In the genomic region with DNA sequence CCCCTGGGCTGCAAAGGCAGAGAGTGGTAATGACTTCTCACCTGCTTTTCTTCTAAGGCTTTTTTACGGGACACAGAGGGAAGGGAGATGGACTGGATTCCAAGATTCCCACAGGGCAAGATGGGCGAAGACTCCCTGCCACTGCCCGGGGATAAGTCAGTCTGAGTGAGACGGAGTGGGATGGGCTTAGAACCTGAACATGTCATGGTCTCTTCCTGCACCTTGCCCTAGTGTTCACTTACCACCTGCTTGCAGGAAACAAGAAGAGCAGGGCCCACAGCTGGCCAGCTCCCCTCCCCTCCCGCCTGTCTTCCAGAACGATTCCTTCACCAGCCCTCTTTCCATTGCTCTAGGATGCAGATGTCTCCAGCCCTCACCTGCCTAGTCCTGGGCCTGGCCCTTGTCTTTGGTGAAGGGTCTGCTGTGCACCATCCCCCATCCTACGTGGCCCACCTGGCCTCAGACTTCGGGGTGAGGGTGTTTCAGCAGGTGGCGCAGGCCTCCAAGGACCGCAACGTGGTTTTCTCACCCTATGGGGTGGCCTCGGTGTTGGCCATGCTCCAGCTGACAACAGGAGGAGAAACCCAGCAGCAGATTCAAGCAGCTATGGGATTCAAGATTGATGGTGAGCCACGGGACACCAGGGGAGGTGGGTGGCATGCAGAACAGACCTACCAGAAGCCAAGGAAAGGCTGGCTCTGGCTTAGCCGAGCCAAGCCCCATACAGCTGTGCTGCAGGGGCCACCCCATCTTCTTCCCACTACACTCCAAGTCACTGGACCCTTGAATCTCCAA, we compare ENCODE assay signal across 11 cellular contexts. TPM values are rescaled to one million over a fixed set of nuclear protein-coding genes. Genes with fewer than 3 reads are reported as not detected.
DNase-seq lines count a peak whose midpoint lies in the region; ATAC-seq and TF ChIP-seq lines count a peak whose summit lies in the region.
"Had no signal": no experiment of that assay in that cellular context is flagged by ENCODE, and none has a peak within 500 bp of the region (broad histone marks: within the 10 kb centered on the region; RNA-seq: fewer than 3 reads in every experiment).

No MANE protein-coding gene starts in this region.

- peaks cover 38% of the 10 kb centered on the region for H3K4me1 Mint-ChIP-seq in activated CD8-positive, alpha-beta memory T cell treated with anti-CD3 and anti-CD28 coated beads, Interleukin-2, amount 10 ng/mL, durations not matched to agents 7 days and 5 days

- peaks cover 54% of the 10 kb centered on the region for H3K27me3 Mint-ChIP-seq in activated CD8-positive, alpha-beta memory T cell treated with anti-CD3 and anti-CD28 coated beads, Interleukin-2, amount 10 ng/mL, durations not matched to agents 7 days and 5 days

- peaks cover 45% of the 10 kb centered on the region for H3K36me3 ChIP-seq in skeletal muscle satellite cell (ENCODE audit: insufficient read depth, low read length)

- peaks cover 47% of the 10 kb centered on the region for H3K4me1 ChIP-seq in skeletal muscle satellite cell (ENCODE audit: control insufficient read depth, insufficient read depth, low read length)

- POLR2A ChIA-PET in HEK293T (lab: Yijun Ruan, JAX) = no interaction called here

- ATAC-seq in SK-N-SH treated with all-trans-retinoic acid at 6 μM for 48 hours = peak; percentile 11
- no peak for ATAC-seq in HG03139 (IDR thresholded peaks at IDR 0.05; ENCODE audit: unreplicated experiment)
- ATAC-seq in activated CD8-positive, alpha-beta memory T cell treated with anti-CD3 and anti-CD28 coated beads, Interleukin-2, amount 10 ng/mL, durations not matched to agents 7 days and 5 days = no peak
- ATAC-seq: activated CD8-positive, alpha-beta T cell treated with anti-CD3 and anti-CD28 coated beads for 36 hours had no signal

- TF ChIP-seq CTCF in fibroblast of the aortic adventitia (IDR thresholded peaks at IDR 0.05; ENCODE audit: insufficient read depth, low read length) = no peak

- no peaks in the 10 kb centered on the region for H3K36me3 Mint-ChIP-seq in activated CD8-positive, alpha-beta memory T cell treated with anti-CD3 and anti-CD28 coated beads, Interleukin-2, amount 10 ng/mL, durations not matched to agents 7 days and 5 days
- H3K36me3 Mint-ChIP-seq: activated naive CD4-positive, alpha-beta T cell treated with anti-CD3 and anti-CD28 coated beads, Interleukin-2, amount 50 U/mL, for 24 hours had no signal

- no peaks in the 10 kb centered on the region for H3K9me3 Mint-ChIP-seq in activated CD8-positive, alpha-beta memory T cell treated with anti-CD3 and anti-CD28 coated beads, Interleukin-2, amount 10 ng/mL, durations not matched to agents 7 days and 5 days (ENCODE audit: low read depth)
- H3K9me3 Mint-ChIP-seq: activated CD8-positive, alpha-beta T cell treated with anti-CD3 and anti-CD28 coated beads for 36 hours; activated naive CD4-positive, alpha-beta T cell treated with anti-CD3 and anti-CD28 coated beads, Interleukin-2, amount 50 U/mL, for 24 hours had no signal

- H3K27me3 ChIP-seq in skeletal muscle satellite cell (ENCODE audit: control insufficient read depth, insufficient read depth, low read length) = no peaks in the 10 kb centered on the region

- H3K4me3 ChIP-seq in fibroblast of the aortic adventitia (ENCODE audit: low read depth, low read length) = peak overlapping the region; percentile 86
- H3K4me3 ChIP-seq in skeletal muscle satellite cell (ENCODE audit: low read length) = peak overlapping the region; percentile 77

- DNase-seq in HEK293T (ENCODE audit: extremely low spot score) = peak; percentile 5
- peak; percentile 32 for DNase-seq in fibroblast of the aortic adventitia (ENCODE audit: low read depth)
- no peak for DNase-seq in activated CD8-positive, alpha-beta memory T cell treated with anti-CD3 and anti-CD28 coated beads, Interleukin-2, amount 10 ng/mL, durations not matched to agents 7 days and 5 days
- DNase-seq in hepatic stellate cell (ENCODE audit: low spot score) = no peak
- DNase-seq: activated CD8-positive, alpha-beta T cell treated with anti-CD3 and anti-CD28 coated beads for 36 hours; effector CD4-positive, alpha-beta T cell; SW 1271 had no signal

- H3K9me3 ChIP-seq in skeletal muscle satellite cell (replicated peaks; ENCODE audit: low read length) = no peaks in the 10 kb centered on the region

- no peak overlapping the region for H3K27ac Mint-ChIP-seq in activated CD8-positive, alpha-beta memory T cell treated with anti-CD3 and anti-CD28 coated beads, Interleukin-2, amount 10 ng/mL, durations not matched to agents 7 days and 5 days
- H3K27ac Mint-ChIP-seq: activated CD8-positive, alpha-beta T cell treated with anti-CD3 and anti-CD28 coated beads for 36 hours; activated naive CD4-positive, alpha-beta T cell treated with anti-CD3 and anti-CD28 coated beads, Interleukin-2, amount 50 U/mL, for 24 hours had no signal

- no peak overlapping the region for H3K4me3 Mint-ChIP-seq in activated CD8-positive, alpha-beta memory T cell treated with anti-CD3 and anti-CD28 coated beads, Interleukin-2, amount 10 ng/mL, durations not matched to agents 7 days and 5 days
- H3K4me3 Mint-ChIP-seq: activated CD8-positive, alpha-beta T cell treated with anti-CD3 and anti-CD28 coated beads for 36 hours had no signal

- peak overlapping the region; percentile 88 for H3K4me2 ChIP-seq in skeletal muscle satellite cell (ENCODE audit: low read length)

- H3K9ac ChIP-seq in skeletal muscle satellite cell (ENCODE audit: low read depth, low read length) = peak overlapping the region; percentile 89

- CTCF ChIA-PET in HEK293T (lab: Yijun Ruan, JAX) = interaction anchor here (1.2 kb wide), 1 partner anchor 11 kb away, joined by 3 read pairs; no protein-coding TSS in a partner anchor
- CTCF ChIA-PET in activated CD8-positive, alpha-beta memory T cell treated with anti-CD3 and anti-CD28 coated beads, Interleukin-2, amount 10 ng/mL, durations not matched to agents 7 days and 5 days (lab: Charles Lee) = interaction anchor here (1.1 to 2.2 kb wide), 2 partner anchors 8 to 16 kb away, joined by 7 to 16 read pairs; no protein-coding TSS in a partner anchor

TF ChIP-seq in HEK293T, 16 proteins besides CTCF, POLR2A, EP300 and RAD21 (continues in another document):
- TF ChIP-seq CTBP1 (IDR thresholded peaks at IDR 0.05; ENCODE audit: borderline replicate concordance) = no peak
- TF ChIP-seq FOXK2 (IDR thresholded peaks at IDR 0.05) = no peak
- TF ChIP-seq FOXM1 (IDR thresholded peaks at IDR 0.05; ENCODE audit: borderline replicate concordance) = no peak
- TF ChIP-seq ZNF384 (IDR thresholded peaks at IDR 0.05) = no peak
- no peak for TF ChIP-seq FOXA1 (IDR thresholded peaks at IDR 0.05)
- no peak for TF ChIP-seq BHLHE40 (IDR thresholded peaks at IDR 0.05; ENCODE audit: borderline replicate concordance)
- TF ChIP-seq L3MBTL2 (conservative IDR thresholded peaks at IDR 0.05) = no peak
- TF ChIP-seq TARDBP (IDR thresholded peaks at IDR 0.05) = no peak
- TF ChIP-seq SP1 (IDR thresholded peaks at IDR 0.05) = no peak
- TF ChIP-seq SUZ12 (IDR thresholded peaks at IDR 0.05) = no peak

TF ChIP-seq in SK-N-SH treated with all-trans-retinoic acid at 6 μM for 48 hours, 23 proteins besides CTCF, POLR2A, EP300 and RAD21 (continues in another document):
- TF ChIP-seq, protein P1, sequence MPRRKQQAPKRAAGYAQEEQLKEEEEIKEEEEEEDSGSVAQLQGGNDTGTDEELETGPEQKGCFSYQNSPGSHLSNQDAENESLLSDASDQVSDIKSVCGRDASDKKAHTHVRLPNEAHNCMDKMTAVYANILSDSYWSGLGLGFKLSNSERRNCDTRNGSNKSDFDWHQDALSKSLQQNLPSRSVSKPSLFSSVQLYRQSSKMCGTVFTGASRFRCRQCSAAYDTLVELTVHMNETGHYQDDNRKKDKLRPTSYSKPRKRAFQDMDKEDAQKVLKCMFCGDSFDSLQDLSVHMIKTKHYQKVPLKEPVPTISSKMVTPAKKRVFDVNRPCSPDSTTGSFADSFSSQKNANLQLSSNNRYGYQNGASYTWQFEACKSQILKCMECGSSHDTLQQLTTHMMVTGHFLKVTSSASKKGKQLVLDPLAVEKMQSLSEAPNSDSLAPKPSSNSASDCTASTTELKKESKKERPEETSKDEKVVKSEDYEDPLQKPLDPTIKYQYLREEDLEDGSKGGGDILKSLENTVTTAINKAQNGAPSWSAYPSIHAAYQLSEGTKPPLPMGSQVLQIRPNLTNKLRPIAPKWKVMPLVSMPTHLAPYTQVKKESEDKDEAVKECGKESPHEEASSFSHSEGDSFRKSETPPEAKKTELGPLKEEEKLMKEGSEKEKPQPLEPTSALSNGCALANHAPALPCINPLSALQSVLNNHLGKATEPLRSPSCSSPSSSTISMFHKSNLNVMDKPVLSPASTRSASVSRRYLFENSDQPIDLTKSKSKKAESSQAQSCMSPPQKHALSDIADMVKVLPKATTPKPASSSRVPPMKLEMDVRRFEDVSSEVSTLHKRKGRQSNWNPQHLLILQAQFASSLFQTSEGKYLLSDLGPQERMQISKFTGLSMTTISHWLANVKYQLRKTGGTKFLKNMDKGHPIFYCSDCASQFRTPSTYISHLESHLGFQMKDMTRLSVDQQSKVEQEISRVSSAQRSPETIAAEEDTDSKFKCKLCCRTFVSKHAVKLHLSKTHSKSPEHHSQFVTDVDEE (CRISPR knock-in tag; IDR thresholded peaks at IDR 0.05) = no peak
- no peak for TF ChIP-seq ZNF565 (CRISPR knock-in tag; conservative IDR thresholded peaks at IDR 0.05; ENCODE audit: low read depth)

RNA-seq across cellular contexts. Expression of a gene that starts 1.3 kb away (rescaled TPM):
- 23.1 and 341 TPM in 2 replicates for total RNA-seq in fibroblast of the aortic adventitia (ENCODE audit: low replicate concordance)
- total RNA-seq in skeletal muscle satellite cell (2012; rRNA removed) = 1,333 and 2,370 TPM in 2 replicates
- total RNA-seq in activated CD8-positive, alpha-beta memory T cell treated with anti-CD3 and anti-CD28 coated beads, Interleukin-2, amount 10 ng/mL, durations not matched to agents 7 days and 5 days = 1 to 10 TPM in 1 of 2 experiments, under 1 TPM in 1; 0.29 to 1.2 TPM

RNA-seq across cellular contexts. Expression of a gene that starts 26.0 kb away (rescaled TPM):
- total RNA-seq in fibroblast of the aortic adventitia (ENCODE audit: low replicate concordance) = 34.9 and 77.5 TPM in 2 replicates
- 160 and 168 TPM in 2 replicates for total RNA-seq in skeletal muscle satellite cell (2012; rRNA removed)
- total RNA-seq in activated CD8-positive, alpha-beta memory T cell treated with anti-CD3 and anti-CD28 coated beads, Interleukin-2, amount 10 ng/mL, durations not matched to agents 7 days and 5 days = 10 to 100 TPM; 49.9 to 51.7 TPM

RNA-seq across cellular contexts. Expression of a gene that starts 37.1 kb away (rescaled TPM):
- not detected in 2 replicates for total RNA-seq in fibroblast of the aortic adventitia (ENCODE audit: low replicate concordance)
- total RNA-seq in skeletal muscle satellite cell (2012; rRNA removed) = 0.22 and 2.8 TPM in 2 replicates
- under 1 TPM; 0.44 to 0.66 TPM for total RNA-seq in activated CD8-positive, alpha-beta memory T cell treated with anti-CD3 and anti-CD28 coated beads, Interleukin-2, amount 10 ng/mL, durations not matched to agents 7 days and 5 days
- total RNA-seq: activated CD8-positive, alpha-beta T cell treated with anti-CD3 and anti-CD28 coated beads for 36 hours had no signal

RNA-seq across cellular contexts. Expression of a gene that starts 43.0 kb away (rescaled TPM):
- total RNA-seq in fibroblast of the aortic adventitia (ENCODE audit: low replicate concordance) = 10.0 and 17.2 TPM in 2 replicates
- total RNA-seq in skeletal muscle satellite cell (2012; rRNA removed) = 8.3 and 8.4 TPM in 2 replicates
- 100 to 1,000 TPM in 1 of 2 experiments, 10 to 100 TPM in 1; 68.2 to 110 TPM for total RNA-seq in activated CD8-positive, alpha-beta memory T cell treated with anti-CD3 and anti-CD28 coated beads, Interleukin-2, amount 10 ng/mL, durations not matched to agents 7 days and 5 days

RNA-seq across cellular contexts. Expression of a gene that starts 51.9 kb away (rescaled TPM):
- total RNA-seq in fibroblast of the aortic adventitia (ENCODE audit: low replicate concordance) = not detected in 2 replicates
- not detected in 2 replicates for total RNA-seq in skeletal muscle satellite cell (2012; rRNA removed)
- total RNA-seq in activated CD8-positive, alpha-beta memory T cell treated with anti-CD3 and anti-CD28 coated beads, Interleukin-2, amount 10 ng/mL, durations not matched to agents 7 days and 5 days = not detected
- total RNA-seq: activated CD8-positive, alpha-beta T cell treated with anti-CD3 and anti-CD28 coated beads for 36 hours had no signal

Comparison
In these comparisons a context has a peak if more than half of its experiments do, and no peak if none do; other contexts are left out.
1. DNase-seq: peak in HEK293T (single experiment) and fibroblast of the aortic adventitia (single experiment); none in activated CD8-positive, alpha-beta memory T cell treated with anti-CD3 and anti-CD28 coated beads, Interleukin-2, amount 10 ng/mL, durations not matched to agents 7 days and 5 days (single experiment) and hepatic stellate cell (single experiment).
2. RNA of a gene that starts 1.3 kb away (total RNA-seq): 23.1 to 341 TPM in fibroblast of the aortic adventitia; 0.29 to 1.2 TPM in activated CD8-positive, alpha-beta memory T cell treated with anti-CD3 and anti-CD28 coated beads, Interleukin-2, amount 10 ng/mL, durations not matched to agents 7 days and 5 days; every median in the first group is over 10 times any median in the second.